ENCODE assay signal across 2 cellular contexts in genomic region chr15:62994439-62994838, GRCh38.
TF ChIP-seq lines count a peak whose summit lies in the region.

No MANE protein-coding gene starts in this region.

TF ChIP-seq in SK-N-SH, 30 proteins besides CTCF, POLR2A, EP300 and RAD21 (continued from another document):
- TF ChIP-seq SIN3A (IDR thresholded peaks at IDR 0.05; ENCODE audit: borderline replicate concordance, low read depth, low read length) (no peak), ZBTB33 (IDR thresholded peaks at IDR 0.05; ENCODE audit: borderline replicate concordance, low read depth) (no peak), NRF1 (IDR thresholded peaks at IDR 0.05; ENCODE audit: low read depth, low read length) (no peak)
- TF ChIP-seq, protein P1, sequence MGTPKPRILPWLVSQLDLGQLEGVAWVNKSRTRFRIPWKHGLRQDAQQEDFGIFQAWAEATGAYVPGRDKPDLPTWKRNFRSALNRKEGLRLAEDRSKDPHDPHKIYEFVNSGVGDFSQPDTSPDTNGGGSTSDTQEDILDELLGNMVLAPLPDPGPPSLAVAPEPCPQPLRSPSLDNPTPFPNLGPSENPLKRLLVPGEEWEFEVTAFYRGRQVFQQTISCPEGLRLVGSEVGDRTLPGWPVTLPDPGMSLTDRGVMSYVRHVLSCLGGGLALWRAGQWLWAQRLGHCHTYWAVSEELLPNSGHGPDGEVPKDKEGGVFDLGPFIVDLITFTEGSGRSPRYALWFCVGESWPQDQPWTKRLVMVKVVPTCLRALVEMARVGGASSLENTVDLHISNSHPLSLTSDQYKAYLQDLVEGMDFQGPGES (IDR thresholded peaks at IDR 0.05; ENCODE audit: low read depth, low read length) = no peak

TF ChIP-seq in SK-N-SH treated with all-trans-retinoic acid at 6 μM for 48 hours, 23 proteins besides CTCF, POLR2A, EP300 and RAD21 (continued from another document):
- no peak for TF ChIP-seq POU6F1 (CRISPR knock-in tag; IDR thresholded peaks at IDR 0.05; ENCODE audit: borderline replicate concordance, low read depth)
- TF ChIP-seq, protein P2, sequence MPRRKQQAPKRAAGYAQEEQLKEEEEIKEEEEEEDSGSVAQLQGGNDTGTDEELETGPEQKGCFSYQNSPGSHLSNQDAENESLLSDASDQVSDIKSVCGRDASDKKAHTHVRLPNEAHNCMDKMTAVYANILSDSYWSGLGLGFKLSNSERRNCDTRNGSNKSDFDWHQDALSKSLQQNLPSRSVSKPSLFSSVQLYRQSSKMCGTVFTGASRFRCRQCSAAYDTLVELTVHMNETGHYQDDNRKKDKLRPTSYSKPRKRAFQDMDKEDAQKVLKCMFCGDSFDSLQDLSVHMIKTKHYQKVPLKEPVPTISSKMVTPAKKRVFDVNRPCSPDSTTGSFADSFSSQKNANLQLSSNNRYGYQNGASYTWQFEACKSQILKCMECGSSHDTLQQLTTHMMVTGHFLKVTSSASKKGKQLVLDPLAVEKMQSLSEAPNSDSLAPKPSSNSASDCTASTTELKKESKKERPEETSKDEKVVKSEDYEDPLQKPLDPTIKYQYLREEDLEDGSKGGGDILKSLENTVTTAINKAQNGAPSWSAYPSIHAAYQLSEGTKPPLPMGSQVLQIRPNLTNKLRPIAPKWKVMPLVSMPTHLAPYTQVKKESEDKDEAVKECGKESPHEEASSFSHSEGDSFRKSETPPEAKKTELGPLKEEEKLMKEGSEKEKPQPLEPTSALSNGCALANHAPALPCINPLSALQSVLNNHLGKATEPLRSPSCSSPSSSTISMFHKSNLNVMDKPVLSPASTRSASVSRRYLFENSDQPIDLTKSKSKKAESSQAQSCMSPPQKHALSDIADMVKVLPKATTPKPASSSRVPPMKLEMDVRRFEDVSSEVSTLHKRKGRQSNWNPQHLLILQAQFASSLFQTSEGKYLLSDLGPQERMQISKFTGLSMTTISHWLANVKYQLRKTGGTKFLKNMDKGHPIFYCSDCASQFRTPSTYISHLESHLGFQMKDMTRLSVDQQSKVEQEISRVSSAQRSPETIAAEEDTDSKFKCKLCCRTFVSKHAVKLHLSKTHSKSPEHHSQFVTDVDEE (CRISPR knock-in tag; IDR thresholded peaks at IDR 0.05) = no peak
- TF ChIP-seq TOX (CRISPR knock-in tag; IDR thresholded peaks at IDR 0.05; ENCODE audit: borderline replicate concordance) = no peak
- TF ChIP-seq SNAI2 (CRISPR knock-in tag; IDR thresholded peaks at IDR 0.05) = no peak
- no peak for TF ChIP-seq ESRRG (CRISPR knock-in tag; IDR thresholded peaks at IDR 0.05)
- no peak for TF ChIP-seq BACH2 (CRISPR knock-in tag; IDR thresholded peaks at IDR 0.05; ENCODE audit: borderline replicate concordance)
- TF ChIP-seq TCF4 (CRISPR knock-in tag; IDR thresholded peaks at IDR 0.05; ENCODE audit: borderline replicate concordance) = no peak
- TF ChIP-seq ZNF8 (CRISPR knock-in tag; IDR thresholded peaks at IDR 0.05) = no peak
- TF ChIP-seq ARNTL (CRISPR knock-in tag; IDR thresholded peaks at IDR 0.05; ENCODE audit: borderline replicate concordance, low read depth) = no peak
- TF ChIP-seq PPARA (CRISPR knock-in tag; IDR thresholded peaks at IDR 0.05; ENCODE audit: borderline replicate concordance) = no peak
- no peak for TF ChIP-seq ISL1 (CRISPR knock-in tag; IDR thresholded peaks at IDR 0.05)
- no peak for TF ChIP-seq CSDC2 (CRISPR knock-in tag; IDR thresholded peaks at IDR 0.05)
- no peak for TF ChIP-seq ZNF565 (CRISPR knock-in tag; conservative IDR thresholded peaks at IDR 0.05; ENCODE audit: low read depth)
- TF ChIP-seq RARB (CRISPR knock-in tag; IDR thresholded peaks at IDR 0.05) = no peak
- no peak for TF ChIP-seq CREB5 (CRISPR knock-in tag; IDR thresholded peaks at IDR 0.05; ENCODE audit: low read depth)
- TF ChIP-seq OSR1 (CRISPR knock-in tag; IDR thresholded peaks at IDR 0.05) = no peak
- no peak for TF ChIP-seq ZNF70 (CRISPR knock-in tag; IDR thresholded peaks at IDR 0.05)
- no peak for TF ChIP-seq ZFP3 (CRISPR knock-in tag; IDR thresholded peaks at IDR 0.05)
